17 cellular contexts compared by ENCODE assay signal in the genomic region with DNA sequence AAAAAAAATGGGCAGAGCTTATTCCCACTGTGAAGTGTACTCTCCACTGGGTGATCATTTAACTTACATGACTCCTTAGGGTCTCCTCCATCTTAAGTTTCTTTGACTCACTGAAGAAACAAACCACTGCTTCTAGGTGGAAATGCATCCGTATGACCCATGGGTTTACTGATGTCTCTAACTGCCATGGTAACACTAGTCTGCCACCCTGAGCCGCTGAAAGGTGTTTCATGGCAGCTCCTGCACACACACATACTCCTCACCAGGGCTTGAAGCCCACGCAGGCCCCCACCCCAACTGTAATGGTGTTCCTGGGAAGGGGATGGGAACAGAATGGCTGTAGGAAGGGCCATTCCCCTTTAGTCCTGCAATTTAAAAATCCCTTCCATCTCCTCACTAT.
"Had no signal": no experiment of that assay in that cellular context is flagged by ENCODE, and none has a peak within 500 bp of the region (broad histone marks: within the 10 kb centered on the region; RNA-seq: fewer than 3 reads in every experiment).

No MANE protein-coding gene starts in this region.

- H3K4me1 ChIP-seq: lower lobe of right lung, uterus had no signal

- H3K9me3 ChIP-seq: lower lobe of right lung, stomach, uterus had no signal

- H3K4me3 Mint-ChIP-seq: activated CD8-positive, alpha-beta T cell treated with anti-CD3 and anti-CD28 coated beads, Interleukin-2, amount 10 ng/mL, durations not matched to agents 7 days and 5 days; naive B cell had no signal

- DNase-seq: activated CD4-positive, alpha-beta T cell treated with anti-CD3 and anti-CD28 coated beads for 4 hours; activated CD8-positive, alpha-beta T cell treated with anti-CD3 and anti-CD28 coated beads, Interleukin-2, amount 10 ng/mL, durations not matched to agents 7 days and 5 days; activated effector memory CD4-positive, alpha-beta T cell treated with anti-CD3 and anti-CD28 coated beads, Interleukin-2, amount 50 U/mL, for 16 hours; anterior cingulate cortex; effector memory CD4-positive, alpha-beta T cell; hippocampal formation; lower lobe of right lung; naive B cell; retina; stimulated activated CD4-positive, alpha-beta T cell treated with anti-CD3 and anti-CD28 coated beads, Interleukin-15, amount 100 ng/mL, for 24 hours; stimulated activated CD4-positive, alpha-beta T cell treated with anti-CD3 and anti-CD28 coated beads, Interleukin-4, amount 100 ng/mL, for 24 hours; stomach; T1000; uterus had no signal

- H3K27me3 ChIP-seq: stomach, uterus had no signal

- H3K9me3 Mint-ChIP-seq: activated naive CD4-positive, alpha-beta T cell treated with anti-CD3 and anti-CD28 coated beads, Interleukin-2, amount 50 U/mL, for 72 hours; naive B cell had no signal

- H3K27ac ChIP-seq: coronary artery, lower lobe of right lung, stomach, uterus, VCaP had no signal

- H3K4me3 ChIP-seq: coronary artery, lower lobe of right lung, stomach, uterus had no signal

- ATAC-seq: activated CD8-positive, alpha-beta T cell treated with anti-CD3 and anti-CD28 coated beads, Interleukin-2, amount 10 ng/mL, durations not matched to agents 7 days and 5 days; activated naive CD4-positive, alpha-beta T cell treated with anti-CD3 and anti-CD28 coated beads, Interleukin-2, amount 50 U/mL, for 72 hours; lower lobe of right lung had no signal

- H3K36me3 ChIP-seq: uterus had no signal

- H3K27ac Mint-ChIP-seq: activated CD8-positive, alpha-beta T cell treated with anti-CD3 and anti-CD28 coated beads, Interleukin-2, amount 10 ng/mL, durations not matched to agents 7 days and 5 days; activated naive CD4-positive, alpha-beta T cell treated with anti-CD3 and anti-CD28 coated beads, Interleukin-2, amount 50 U/mL, for 72 hours had no signal

- H3K27me3 Mint-ChIP-seq: naive B cell had no signal
